In the genomic region with DNA sequence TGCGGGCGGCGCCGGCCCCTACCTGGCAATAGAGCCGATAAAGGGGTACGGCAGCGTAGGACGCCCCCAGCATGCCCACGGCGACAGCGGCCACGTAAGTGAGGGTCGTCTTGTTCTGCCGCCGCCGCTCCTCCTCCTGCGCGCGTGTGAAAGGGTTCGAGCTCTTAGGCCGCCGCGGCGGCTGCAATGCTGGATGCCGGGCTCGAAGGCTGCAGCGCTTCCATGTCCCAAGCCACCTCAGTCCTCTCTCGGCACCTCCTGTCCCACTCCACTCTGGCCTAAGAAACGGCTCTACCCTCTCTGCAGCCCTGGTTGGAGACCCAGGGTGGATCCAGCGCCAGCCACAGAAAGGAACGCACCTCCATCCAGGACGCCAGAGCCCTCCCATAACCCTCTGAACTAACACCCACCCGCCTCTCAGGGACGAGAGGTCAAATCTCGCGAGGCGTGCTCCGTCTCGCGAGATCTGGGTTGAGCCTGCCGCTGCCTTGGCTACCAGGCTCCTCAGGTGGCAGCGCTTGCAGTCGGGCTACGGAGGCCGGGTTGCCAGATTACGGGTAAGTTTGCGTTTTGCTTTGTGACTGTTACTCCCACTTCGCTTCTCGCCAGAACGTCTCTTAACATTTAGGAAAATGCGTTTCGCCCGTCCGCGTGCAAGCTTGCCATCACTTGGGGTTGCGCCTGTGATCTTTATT, we compare ENCODE assay signal across 1 cellular context.
A peak's percentile ranks its signal among the peaks of the same experiment; 100 is the strongest.
TF ChIP-seq lines count a peak whose summit lies in the region.

A gene with protein sequence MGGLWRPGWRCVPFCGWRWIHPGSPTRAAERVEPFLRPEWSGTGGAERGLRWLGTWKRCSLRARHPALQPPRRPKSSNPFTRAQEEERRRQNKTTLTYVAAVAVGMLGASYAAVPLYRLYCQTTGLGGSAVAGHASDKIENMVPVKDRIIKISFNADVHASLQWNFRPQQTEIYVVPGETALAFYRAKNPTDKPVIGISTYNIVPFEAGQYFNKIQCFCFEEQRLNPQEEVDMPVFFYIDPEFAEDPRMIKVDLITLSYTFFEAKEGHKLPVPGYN (minus strand): TSS at position 396 of the 695 bp plus-strand sequence. CDS start 8 bp downstream, at position 388.
A gene with protein sequence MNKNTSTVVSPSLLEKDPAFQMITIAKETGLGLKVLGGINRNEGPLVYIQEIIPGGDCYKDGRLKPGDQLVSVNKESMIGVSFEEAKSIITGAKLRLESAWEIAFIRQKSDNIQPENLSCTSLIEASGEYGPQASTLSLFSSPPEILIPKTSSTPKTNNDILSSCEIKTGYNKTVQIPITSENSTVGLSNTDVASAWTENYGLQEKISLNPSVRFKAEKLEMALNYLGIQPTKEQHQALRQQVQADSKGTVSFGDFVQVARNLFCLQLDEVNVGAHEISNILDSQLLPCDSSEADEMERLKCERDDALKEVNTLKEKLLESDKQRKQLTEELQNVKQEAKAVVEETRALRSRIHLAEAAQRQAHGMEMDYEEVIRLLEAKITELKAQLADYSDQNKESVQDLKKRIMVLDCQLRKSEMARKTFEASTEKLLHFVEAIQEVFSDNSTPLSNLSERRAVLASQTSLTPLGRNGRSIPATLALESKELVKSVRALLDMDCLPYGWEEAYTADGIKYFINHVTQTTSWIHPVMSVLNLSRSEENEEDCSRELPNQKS (plus strand): TSS at position 507 of the 695 bp plus-strand sequence. CDS start 17,455 bp downstream, outside the sequence.

TF ChIP-seq in GM12878, 131 proteins besides CTCF, POLR2A, EP300 and RAD21 (continued from another document and continues in another):
- TF ChIP-seq, protein P1, sequence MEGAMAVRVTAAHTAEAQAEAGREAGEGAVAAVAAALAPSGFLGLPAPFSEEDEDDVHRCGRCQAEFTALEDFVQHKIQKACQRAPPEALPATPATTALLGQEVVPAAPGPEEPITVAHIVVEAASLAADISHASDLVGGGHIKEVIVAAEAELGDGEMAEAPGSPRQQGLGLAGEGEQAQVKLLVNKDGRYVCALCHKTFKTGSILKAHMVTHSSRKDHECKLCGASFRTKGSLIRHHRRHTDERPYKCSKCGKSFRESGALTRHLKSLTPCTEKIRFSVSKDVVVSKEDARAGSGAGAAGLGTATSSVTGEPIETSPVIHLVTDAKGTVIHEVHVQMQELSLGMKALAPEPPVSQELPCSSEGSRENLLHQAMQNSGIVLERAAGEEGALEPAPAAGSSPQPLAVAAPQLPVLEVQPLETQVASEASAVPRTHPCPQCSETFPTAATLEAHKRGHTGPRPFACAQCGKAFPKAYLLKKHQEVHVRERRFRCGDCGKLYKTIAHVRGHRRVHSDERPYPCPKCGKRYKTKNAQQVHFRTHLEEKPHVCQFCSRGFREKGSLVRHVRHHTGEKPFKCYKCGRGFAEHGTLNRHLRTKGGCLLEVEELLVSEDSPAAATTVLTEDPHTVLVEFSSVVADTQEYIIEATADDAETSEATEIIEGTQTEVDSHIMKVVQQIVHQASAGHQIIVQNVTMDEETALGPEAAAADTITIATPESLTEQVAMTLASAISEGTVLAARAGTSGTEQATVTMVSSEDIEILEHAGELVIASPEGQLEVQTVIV (IDR thresholded peaks at IDR 0.05; ENCODE audit: borderline replicate concordance, partially characterized antibody): no peak
- TF ChIP-seq ZNF207 (IDR thresholded peaks at IDR 0.05; ENCODE audit: borderline replicate concordance) (no peak), SREBF2 (IDR thresholded peaks at IDR 0.05; ENCODE audit: low read length) (no peak), BACH1 (IDR thresholded peaks at IDR 0.05; ENCODE audit: borderline replicate concordance) (no peak), RBBP5 (conservative IDR thresholded peaks at IDR 0.05) (peak; percentile 99), ZSCAN29 (IDR thresholded peaks at IDR 0.05) (no peak), BMI1 (IDR thresholded peaks at IDR 0.05; ENCODE audit: borderline replicate concordance) (peak; percentile 89), LARP7 (IDR thresholded peaks at IDR 0.05) (no peak), TAF1 (IDR thresholded peaks at IDR 0.05; ENCODE audit: borderline replicate concordance, low read depth, low read length) (peak; percentile 75; the same call in 1 of the 2 replicates), TCF7 (IDR thresholded peaks at IDR 0.05; ENCODE audit: borderline replicate concordance) (no peak), RAD51 (IDR thresholded peaks at IDR 0.05) (no peak), CREM (IDR thresholded peaks at IDR 0.05; ENCODE audit: low read depth) (peak; percentile 49), IRF4 (IDR thresholded peaks at IDR 0.05; ENCODE audit: low read depth, low read length) (no peak), SP1 (IDR thresholded peaks at IDR 0.05; ENCODE audit: low read depth, low read length) (peak; percentile 30), MTA3 (IDR thresholded peaks at IDR 0.05; ENCODE audit: borderline replicate concordance, low read length) (no peak; the same call in 1 of the 2 replicates), WRNIP1 (IDR thresholded peaks at IDR 0.05; ENCODE audit: borderline replicate concordance, low read depth, low read length) (no peak), ZNF622 (IDR thresholded peaks at IDR 0.05) (no peak)
- TF ChIP-seq, protein P2, sequence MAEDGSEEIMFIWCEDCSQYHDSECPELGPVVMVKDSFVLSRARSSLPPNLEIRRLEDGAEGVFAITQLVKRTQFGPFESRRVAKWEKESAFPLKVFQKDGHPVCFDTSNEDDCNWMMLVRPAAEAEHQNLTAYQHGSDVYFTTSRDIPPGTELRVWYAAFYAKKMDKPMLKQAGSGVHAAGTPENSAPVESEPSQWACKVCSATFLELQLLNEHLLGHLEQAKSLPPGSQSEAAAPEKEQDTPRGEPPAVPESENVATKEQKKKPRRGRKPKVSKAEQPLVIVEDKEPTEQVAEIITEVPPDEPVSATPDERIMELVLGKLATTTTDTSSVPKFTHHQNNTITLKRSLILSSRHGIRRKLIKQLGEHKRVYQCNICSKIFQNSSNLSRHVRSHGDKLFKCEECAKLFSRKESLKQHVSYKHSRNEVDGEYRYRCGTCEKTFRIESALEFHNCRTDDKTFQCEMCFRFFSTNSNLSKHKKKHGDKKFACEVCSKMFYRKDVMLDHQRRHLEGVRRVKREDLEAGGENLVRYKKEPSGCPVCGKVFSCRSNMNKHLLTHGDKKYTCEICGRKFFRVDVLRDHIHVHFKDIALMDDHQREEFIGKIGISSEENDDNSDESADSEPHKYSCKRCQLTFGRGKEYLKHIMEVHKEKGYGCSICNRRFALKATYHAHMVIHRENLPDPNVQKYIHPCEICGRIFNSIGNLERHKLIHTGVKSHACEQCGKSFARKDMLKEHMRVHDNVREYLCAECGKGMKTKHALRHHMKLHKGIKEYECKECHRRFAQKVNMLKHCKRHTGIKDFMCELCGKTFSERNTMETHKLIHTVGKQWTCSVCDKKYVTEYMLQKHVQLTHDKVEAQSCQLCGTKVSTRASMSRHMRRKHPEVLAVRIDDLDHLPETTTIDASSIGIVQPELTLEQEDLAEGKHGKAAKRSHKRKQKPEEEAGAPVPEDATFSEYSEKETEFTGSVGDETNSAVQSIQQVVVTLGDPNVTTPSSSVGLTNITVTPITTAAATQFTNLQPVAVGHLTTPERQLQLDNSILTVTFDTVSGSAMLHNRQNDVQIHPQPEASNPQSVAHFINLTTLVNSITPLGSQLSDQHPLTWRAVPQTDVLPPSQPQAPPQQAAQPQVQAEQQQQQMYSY (CRISPR knock-in tag; IDR thresholded peaks at IDR 0.05): no peak
- TF ChIP-seq, protein P3, sequence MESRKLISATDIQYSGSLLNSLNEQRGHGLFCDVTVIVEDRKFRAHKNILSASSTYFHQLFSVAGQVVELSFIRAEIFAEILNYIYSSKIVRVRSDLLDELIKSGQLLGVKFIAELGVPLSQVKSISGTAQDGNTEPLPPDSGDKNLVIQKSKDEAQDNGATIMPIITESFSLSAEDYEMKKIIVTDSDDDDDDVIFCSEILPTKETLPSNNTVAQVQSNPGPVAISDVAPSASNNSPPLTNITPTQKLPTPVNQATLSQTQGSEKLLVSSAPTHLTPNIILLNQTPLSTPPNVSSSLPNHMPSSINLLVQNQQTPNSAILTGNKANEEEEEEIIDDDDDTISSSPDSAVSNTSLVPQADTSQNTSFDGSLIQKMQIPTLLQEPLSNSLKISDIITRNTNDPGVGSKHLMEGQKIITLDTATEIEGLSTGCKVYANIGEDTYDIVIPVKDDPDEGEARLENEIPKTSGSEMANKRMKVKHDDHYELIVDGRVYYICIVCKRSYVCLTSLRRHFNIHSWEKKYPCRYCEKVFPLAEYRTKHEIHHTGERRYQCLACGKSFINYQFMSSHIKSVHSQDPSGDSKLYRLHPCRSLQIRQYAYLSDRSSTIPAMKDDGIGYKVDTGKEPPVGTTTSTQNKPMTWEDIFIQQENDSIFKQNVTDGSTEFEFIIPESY (IDR thresholded peaks at IDR 0.05): no peak
- TF ChIP-seq, protein P4, sequence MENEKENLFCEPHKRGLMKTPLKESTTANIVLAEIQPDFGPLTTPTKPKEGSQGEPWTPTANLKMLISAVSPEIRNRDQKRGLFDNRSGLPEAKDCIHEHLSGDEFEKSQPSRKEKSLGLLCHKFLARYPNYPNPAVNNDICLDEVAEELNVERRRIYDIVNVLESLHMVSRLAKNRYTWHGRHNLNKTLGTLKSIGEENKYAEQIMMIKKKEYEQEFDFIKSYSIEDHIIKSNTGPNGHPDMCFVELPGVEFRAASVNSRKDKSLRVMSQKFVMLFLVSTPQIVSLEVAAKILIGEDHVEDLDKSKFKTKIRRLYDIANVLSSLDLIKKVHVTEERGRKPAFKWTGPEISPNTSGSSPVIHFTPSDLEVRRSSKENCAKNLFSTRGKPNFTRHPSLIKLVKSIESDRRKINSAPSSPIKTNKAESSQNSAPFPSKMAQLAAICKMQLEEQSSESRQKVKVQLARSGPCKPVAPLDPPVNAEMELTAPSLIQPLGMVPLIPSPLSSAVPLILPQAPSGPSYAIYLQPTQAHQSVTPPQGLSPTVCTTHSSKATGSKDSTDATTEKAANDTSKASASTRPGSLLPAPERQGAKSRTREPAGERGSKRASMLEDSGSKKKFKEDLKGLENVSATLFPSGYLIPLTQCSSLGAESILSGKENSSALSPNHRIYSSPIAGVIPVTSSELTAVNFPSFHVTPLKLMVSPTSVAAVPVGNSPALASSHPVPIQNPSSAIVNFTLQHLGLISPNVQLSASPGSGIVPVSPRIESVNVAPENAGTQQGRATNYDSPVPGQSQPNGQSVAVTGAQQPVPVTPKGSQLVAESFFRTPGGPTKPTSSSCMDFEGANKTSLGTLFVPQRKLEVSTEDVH (IDR thresholded peaks at IDR 0.05; ENCODE audit: low read depth, partially characterized antibody): no peak
- TF ChIP-seq, protein P5, sequence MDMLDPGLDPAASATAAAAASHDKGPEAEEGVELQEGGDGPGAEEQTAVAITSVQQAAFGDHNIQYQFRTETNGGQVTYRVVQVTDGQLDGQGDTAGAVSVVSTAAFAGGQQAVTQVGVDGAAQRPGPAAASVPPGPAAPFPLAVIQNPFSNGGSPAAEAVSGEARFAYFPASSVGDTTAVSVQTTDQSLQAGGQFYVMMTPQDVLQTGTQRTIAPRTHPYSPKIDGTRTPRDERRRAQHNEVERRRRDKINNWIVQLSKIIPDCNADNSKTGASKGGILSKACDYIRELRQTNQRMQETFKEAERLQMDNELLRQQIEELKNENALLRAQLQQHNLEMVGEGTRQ (IDR thresholded peaks at IDR 0.05; ENCODE audit: borderline replicate concordance, low read depth, low read length): no peak
- TF ChIP-seq, protein P6, sequence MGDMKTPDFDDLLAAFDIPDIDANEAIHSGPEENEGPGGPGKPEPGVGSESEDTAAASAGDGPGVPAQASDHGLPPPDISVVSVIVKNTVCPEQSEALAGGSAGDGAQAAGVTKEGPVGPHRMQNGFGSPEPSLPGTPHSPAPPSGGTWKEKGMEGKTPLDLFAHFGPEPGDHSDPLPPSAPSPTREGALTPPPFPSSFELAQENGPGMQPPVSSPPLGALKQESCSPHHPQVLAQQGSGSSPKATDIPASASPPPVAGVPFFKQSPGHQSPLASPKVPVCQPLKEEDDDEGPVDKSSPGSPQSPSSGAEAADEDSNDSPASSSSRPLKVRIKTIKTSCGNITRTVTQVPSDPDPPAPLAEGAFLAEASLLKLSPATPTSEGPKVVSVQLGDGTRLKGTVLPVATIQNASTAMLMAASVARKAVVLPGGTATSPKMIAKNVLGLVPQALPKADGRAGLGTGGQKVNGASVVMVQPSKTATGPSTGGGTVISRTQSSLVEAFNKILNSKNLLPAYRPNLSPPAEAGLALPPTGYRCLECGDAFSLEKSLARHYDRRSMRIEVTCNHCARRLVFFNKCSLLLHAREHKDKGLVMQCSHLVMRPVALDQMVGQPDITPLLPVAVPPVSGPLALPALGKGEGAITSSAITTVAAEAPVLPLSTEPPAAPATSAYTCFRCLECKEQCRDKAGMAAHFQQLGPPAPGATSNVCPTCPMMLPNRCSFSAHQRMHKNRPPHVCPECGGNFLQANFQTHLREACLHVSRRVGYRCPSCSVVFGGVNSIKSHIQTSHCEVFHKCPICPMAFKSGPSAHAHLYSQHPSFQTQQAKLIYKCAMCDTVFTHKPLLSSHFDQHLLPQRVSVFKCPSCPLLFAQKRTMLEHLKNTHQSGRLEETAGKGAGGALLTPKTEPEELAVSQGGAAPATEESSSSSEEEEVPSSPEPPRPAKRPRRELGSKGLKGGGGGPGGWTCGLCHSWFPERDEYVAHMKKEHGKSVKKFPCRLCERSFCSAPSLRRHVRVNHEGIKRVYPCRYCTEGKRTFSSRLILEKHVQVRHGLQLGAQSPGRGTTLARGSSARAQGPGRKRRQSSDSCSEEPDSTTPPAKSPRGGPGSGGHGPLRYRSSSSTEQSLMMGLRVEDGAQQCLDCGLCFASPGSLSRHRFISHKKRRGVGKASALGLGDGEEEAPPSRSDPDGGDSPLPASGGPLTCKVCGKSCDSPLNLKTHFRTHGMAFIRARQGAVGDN (IDR thresholded peaks at IDR 0.05): peak; percentile 52
- TF ChIP-seq, protein P7, sequence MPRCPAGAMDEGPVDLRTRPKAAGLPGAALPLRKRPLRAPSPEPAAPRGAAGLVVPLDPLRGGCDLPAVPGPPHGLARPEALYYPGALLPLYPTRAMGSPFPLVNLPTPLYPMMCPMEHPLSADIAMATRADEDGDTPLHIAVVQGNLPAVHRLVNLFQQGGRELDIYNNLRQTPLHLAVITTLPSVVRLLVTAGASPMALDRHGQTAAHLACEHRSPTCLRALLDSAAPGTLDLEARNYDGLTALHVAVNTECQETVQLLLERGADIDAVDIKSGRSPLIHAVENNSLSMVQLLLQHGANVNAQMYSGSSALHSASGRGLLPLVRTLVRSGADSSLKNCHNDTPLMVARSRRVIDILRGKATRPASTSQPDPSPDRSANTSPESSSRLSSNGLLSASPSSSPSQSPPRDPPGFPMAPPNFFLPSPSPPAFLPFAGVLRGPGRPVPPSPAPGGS (IDR thresholded peaks at IDR 0.05; ENCODE audit: borderline replicate concordance, insufficient read depth, low read depth, low read length, poor library complexity, severe bottlenecking): no peak
- TF ChIP-seq, protein P8, sequence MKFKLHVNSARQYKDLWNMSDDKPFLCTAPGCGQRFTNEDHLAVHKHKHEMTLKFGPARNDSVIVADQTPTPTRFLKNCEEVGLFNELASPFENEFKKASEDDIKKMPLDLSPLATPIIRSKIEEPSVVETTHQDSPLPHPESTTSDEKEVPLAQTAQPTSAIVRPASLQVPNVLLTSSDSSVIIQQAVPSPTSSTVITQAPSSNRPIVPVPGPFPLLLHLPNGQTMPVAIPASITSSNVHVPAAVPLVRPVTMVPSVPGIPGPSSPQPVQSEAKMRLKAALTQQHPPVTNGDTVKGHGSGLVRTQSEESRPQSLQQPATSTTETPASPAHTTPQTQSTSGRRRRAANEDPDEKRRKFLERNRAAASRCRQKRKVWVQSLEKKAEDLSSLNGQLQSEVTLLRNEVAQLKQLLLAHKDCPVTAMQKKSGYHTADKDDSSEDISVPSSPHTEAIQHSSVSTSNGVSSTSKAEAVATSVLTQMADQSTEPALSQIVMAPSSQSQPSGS (IDR thresholded peaks at IDR 0.05; ENCODE audit: low read length): no peak; the same call in 1 of the 2 replicates
- TF ChIP-seq, protein P9, sequence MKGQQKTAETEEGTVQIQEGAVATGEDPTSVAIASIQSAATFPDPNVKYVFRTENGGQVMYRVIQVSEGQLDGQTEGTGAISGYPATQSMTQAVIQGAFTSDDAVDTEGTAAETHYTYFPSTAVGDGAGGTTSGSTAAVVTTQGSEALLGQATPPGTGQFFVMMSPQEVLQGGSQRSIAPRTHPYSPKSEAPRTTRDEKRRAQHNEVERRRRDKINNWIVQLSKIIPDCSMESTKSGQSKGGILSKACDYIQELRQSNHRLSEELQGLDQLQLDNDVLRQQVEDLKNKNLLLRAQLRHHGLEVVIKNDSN (IDR thresholded peaks at IDR 0.05; ENCODE audit: borderline replicate concordance, extremely low read length, insufficient read depth, low read depth, low read length): no peak
